ENCODE assay signal across 1 cellular context in the genomic region with DNA sequence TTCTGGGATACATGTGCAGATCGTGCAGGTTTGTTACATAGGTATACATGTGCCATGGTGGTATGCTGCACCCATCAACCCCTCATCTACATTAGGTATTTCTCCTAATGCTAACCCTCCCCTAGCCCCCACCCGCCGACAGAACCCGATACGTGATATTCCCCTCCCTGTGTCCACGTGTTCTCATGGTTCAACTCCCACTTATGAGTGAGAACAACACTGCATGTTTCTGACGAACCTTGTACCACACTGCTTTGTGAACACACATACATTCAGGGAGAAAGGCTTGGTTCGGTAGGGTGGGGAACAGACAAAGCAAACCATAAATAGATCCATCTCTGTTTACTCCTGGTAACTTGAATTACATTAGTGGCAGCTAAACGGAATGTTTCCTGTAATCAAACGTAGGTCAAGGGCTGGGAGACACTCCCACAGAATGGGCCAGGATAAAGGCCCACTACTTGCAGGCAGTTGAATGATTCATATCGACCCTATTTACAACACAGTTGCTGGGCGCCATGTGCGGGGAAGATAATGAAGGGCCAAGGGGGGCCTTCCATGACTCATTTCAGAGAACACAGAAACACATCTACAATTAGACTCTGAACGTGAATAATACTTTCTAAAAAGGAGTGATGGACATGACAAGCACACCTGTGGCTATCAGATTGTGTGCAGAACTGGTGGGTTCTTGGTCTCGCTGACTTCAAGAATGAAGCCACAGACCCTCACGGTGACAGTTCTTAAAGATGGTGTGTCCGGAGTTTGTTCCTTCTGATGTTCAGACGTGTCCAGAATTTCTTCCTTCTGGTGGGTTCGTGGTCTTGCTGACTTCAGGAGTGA.
TF ChIP-seq lines count a peak whose summit lies in the region.

No MANE protein-coding gene starts in this region.

TF ChIP-seq in K562, 482 proteins besides CTCF, POLR2A, EP300 and RAD21 (continued from another document and continues in another):
- TF ChIP-seq, protein P1, sequence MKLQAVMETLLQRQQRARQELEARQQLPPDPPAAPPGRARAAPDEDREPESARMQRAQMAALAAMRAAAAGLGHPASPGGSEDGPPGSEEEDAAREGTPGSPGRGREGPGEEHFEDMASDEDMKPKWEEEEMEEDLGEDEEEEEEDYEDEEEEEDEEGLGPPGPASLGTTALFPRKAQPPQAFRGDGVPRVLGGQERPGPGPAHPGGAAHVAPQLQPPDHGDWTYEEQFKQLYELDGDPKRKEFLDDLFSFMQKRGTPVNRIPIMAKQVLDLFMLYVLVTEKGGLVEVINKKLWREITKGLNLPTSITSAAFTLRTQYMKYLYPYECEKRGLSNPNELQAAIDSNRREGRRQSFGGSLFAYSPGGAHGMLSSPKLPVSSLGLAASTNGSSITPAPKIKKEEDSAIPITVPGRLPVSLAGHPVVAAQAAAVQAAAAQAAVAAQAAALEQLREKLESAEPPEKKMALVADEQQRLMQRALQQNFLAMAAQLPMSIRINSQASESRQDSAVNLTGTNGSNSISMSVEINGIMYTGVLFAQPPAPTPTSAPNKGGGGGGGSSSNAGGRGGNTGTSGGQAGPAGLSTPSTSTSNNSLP (IDR thresholded peaks at IDR 0.05; ENCODE audit: borderline replicate concordance, low read depth, low read length) = peak; percentile 94; the same call in 1 of the 2 replicates
- TF ChIP-seq MEF2D (tag; conservative IDR thresholded peaks at IDR 0.05; ENCODE audit: low read depth) (peak; percentile 76), CTBP1 (IDR thresholded peaks at IDR 0.05; ENCODE audit: borderline replicate concordance) (peak; percentile 74; the same call in 1 of the 2 replicates), ZNF57 (CRISPR knock-in tag; IDR thresholded peaks at IDR 0.05) (no peak), LCOR (CRISPR knock-in tag; IDR thresholded peaks at IDR 0.05) (peak; percentile 80; the same call in 1 of the 2 replicates), ZNF551 (CRISPR knock-in tag; IDR thresholded peaks at IDR 0.05) (no peak), MYNN (IDR thresholded peaks at IDR 0.05) (peak; percentile 70; the same call in 1 of the 2 replicates), MYNN (CRISPR knock-in tag; IDR thresholded peaks at IDR 0.05) (no peak), NFATC3 (IDR thresholded peaks at IDR 0.05) (0 out of 2 replicates have a peak, but pooled peaks have one; percentile 25), XRCC5 (IDR thresholded peaks at IDR 0.05; ENCODE audit: low read depth, low read length) (no peak), FOXK2 (conservative IDR thresholded peaks at IDR 0.05 in 1 of 2, IDR thresholded peaks at IDR 0.05 in 1 of 2; ENCODE audit: low read depth in 2 of 2) (peak; percentile 87 to 91), RB1 (IDR thresholded peaks at IDR 0.05; ENCODE audit: low read depth) (peak; percentile 11; the same call in 1 of the 2 replicates), THRAP3 (IDR thresholded peaks at IDR 0.05; ENCODE audit: borderline replicate concordance) (0 out of 2 replicates have a peak, but pooled peaks have one; percentile 68), ZFX (CRISPR knock-in tag; IDR thresholded peaks at IDR 0.05) (peak; percentile 82), CBFB (CRISPR knock-in tag; IDR thresholded peaks at IDR 0.05) (0 out of 2 replicates have a peak, but pooled peaks have one; percentile 54), NCOR1 (IDR thresholded peaks at IDR 0.05) (peak; percentile 92), NFIC (IDR thresholded peaks at IDR 0.05) (peak; percentile 81), CREB1 (IDR thresholded peaks at IDR 0.05) (peak; percentile 74; the same call in 1 of the 2 replicates), CREB1 (CRISPR knock-in tag; IDR thresholded peaks at IDR 0.05) (no peak), MTA2 (IDR thresholded peaks at IDR 0.05; ENCODE audit: low read depth) (peak; percentile 74), FOSL1 (tag; conservative IDR thresholded peaks at IDR 0.05) (peak; percentile 99), NCOA2 (IDR thresholded peaks at IDR 0.05; ENCODE audit: partially characterized antibody in 2 of 2) (peak; percentile 69 to 80), CEBPB (tag; IDR thresholded peaks at IDR 0.05) (peak; percentile 54), KLF16 (IDR thresholded peaks at IDR 0.05) (peak; percentile 80), EGR1 (conservative IDR thresholded peaks at IDR 0.05) (peak; percentile 79), GATAD2B (IDR thresholded peaks at IDR 0.05; ENCODE audit: borderline replicate concordance) (peak; percentile 86), STAT5B (CRISPR knock-in tag; IDR thresholded peaks at IDR 0.05) (no peak), RBBP5 (IDR thresholded peaks at IDR 0.05; ENCODE audit: borderline replicate concordance, insufficient read depth, low read length, poor library complexity, severe bottlenecking) (peak; percentile 48), POLR2G (IDR thresholded peaks at IDR 0.05; ENCODE audit: low read depth, low read length) (no peak), DPF2 (IDR thresholded peaks at IDR 0.05) (peak; percentile 98), MECOM (CRISPR knock-in tag; IDR thresholded peaks at IDR 0.05) (0 out of 2 replicates have a peak, but pooled peaks have one; percentile 37), HDAC3 (IDR thresholded peaks at IDR 0.05; ENCODE audit: borderline replicate concordance, partially characterized antibody) (peak; percentile 75), CHD2 (IDR thresholded peaks at IDR 0.05; ENCODE audit: low read depth, low read length) (no peak), ZNF175 (CRISPR knock-in tag; IDR thresholded peaks at IDR 0.05; ENCODE audit: low read depth) (no peak), NRF1 (conservative IDR thresholded peaks at IDR 0.05 in 1 of 2, IDR thresholded peaks at IDR 0.05 in 1 of 2) (0 out of 4 replicates have a peak, but pooled peaks of 1 of the 2 experiments have one; percentile 9), MYBL2 (IDR thresholded peaks at IDR 0.05; ENCODE audit: low read depth) (peak; percentile 16; the same call in 1 of the 2 replicates), MYBL2 (CRISPR knock-in tag; IDR thresholded peaks at IDR 0.05; ENCODE audit: borderline replicate concordance) (no peak), BRD9 (IDR thresholded peaks at IDR 0.05; ENCODE audit: low read depth, partially characterized antibody) (peak; percentile 59), ZSCAN29 (IDR thresholded peaks at IDR 0.05) (0 out of 2 replicates have a peak, but pooled peaks have one; percentile 14), KLF13 (tag; IDR thresholded peaks at IDR 0.05; ENCODE audit: borderline replicate concordance, low read depth) (peak; percentile 18; the same call in 1 of the 2 replicates), TRIM24 (IDR thresholded peaks at IDR 0.05) (peak; percentile 90 to 92), NEUROD1 (IDR thresholded peaks at IDR 0.05; ENCODE audit: borderline replicate concordance, low read depth, low read length, partially characterized antibody) (peak; percentile 45), POU5F1 (IDR thresholded peaks at IDR 0.05; ENCODE audit: borderline replicate concordance, low read depth, low read length, partially characterized antibody) (no peak), TAF9B (IDR thresholded peaks at IDR 0.05; ENCODE audit: partially characterized antibody) (peak; percentile 56), HDAC2 (IDR thresholded peaks at IDR 0.05) (peak; percentile 78)
- TF ChIP-seq, protein P2, sequence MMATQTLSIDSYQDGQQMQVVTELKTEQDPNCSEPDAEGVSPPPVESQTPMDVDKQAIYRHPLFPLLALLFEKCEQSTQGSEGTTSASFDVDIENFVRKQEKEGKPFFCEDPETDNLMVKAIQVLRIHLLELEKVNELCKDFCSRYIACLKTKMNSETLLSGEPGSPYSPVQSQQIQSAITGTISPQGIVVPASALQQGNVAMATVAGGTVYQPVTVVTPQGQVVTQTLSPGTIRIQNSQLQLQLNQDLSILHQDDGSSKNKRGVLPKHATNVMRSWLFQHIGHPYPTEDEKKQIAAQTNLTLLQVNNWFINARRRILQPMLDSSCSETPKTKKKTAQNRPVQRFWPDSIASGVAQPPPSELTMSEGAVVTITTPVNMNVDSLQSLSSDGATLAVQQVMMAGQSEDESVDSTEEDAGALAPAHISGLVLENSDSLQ (IDR thresholded peaks at IDR 0.05) = peak; percentile 74
- TF ChIP-seq, protein P3, sequence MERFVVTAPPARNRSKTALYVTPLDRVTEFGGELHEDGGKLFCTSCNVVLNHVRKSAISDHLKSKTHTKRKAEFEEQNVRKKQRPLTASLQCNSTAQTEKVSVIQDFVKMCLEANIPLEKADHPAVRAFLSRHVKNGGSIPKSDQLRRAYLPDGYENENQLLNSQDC (CRISPR knock-in tag; IDR thresholded peaks at IDR 0.05) = no peak
- TF ChIP-seq, protein P4, sequence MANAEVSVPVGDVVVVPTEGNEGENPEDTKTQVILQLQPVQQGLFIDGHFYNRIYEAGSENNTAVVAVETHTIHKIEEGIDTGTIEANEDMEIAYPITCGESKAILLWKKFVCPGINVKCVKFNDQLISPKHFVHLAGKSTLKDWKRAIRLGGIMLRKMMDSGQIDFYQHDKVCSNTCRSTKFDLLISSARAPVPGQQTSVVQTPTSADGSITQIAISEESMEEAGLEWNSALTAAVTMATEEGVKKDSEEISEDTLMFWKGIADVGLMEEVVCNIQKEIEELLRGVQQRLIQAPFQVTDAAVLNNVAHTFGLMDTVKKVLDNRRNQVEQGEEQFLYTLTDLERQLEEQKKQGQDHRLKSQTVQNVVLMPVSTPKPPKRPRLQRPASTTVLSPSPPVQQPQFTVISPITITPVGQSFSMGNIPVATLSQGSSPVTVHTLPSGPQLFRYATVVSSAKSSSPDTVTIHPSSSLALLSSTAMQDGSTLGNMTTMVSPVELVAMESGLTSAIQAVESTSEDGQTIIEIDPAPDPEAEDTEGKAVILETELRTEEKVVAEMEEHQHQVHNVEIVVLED (CRISPR knock-in tag; IDR thresholded peaks at IDR 0.05) = no peak
- TF ChIP-seq, protein P5, sequence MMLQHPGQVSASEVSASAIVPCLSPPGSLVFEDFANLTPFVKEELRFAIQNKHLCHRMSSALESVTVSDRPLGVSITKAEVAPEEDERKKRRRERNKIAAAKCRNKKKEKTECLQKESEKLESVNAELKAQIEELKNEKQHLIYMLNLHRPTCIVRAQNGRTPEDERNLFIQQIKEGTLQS (IDR thresholded peaks at IDR 0.05) = peak; percentile 93
- TF ChIP-seq, protein P5 (CRISPR knock-in tag; conservative IDR thresholded peaks at IDR 0.05) = peak; percentile 72; the same call in 1 of the 2 replicates
- TF ChIP-seq, protein P6, sequence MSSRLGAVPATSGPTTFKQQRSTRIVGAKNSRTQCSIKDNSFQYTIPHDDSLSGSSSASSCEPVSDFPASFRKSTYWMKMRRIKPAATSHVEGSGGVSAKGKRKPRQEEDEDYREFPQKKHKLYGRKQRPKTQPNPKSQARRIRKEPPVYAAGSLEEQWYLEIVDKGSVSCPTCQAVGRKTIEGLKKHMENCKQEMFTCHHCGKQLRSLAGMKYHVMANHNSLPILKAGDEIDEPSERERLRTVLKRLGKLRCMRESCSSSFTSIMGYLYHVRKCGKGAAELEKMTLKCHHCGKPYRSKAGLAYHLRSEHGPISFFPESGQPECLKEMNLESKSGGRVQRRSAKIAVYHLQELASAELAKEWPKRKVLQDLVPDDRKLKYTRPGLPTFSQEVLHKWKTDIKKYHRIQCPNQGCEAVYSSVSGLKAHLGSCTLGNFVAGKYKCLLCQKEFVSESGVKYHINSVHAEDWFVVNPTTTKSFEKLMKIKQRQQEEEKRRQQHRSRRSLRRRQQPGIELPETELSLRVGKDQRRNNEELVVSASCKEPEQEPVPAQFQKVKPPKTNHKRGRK (tag; IDR thresholded peaks at IDR 0.05) = no peak
- TF ChIP-seq, protein P7, sequence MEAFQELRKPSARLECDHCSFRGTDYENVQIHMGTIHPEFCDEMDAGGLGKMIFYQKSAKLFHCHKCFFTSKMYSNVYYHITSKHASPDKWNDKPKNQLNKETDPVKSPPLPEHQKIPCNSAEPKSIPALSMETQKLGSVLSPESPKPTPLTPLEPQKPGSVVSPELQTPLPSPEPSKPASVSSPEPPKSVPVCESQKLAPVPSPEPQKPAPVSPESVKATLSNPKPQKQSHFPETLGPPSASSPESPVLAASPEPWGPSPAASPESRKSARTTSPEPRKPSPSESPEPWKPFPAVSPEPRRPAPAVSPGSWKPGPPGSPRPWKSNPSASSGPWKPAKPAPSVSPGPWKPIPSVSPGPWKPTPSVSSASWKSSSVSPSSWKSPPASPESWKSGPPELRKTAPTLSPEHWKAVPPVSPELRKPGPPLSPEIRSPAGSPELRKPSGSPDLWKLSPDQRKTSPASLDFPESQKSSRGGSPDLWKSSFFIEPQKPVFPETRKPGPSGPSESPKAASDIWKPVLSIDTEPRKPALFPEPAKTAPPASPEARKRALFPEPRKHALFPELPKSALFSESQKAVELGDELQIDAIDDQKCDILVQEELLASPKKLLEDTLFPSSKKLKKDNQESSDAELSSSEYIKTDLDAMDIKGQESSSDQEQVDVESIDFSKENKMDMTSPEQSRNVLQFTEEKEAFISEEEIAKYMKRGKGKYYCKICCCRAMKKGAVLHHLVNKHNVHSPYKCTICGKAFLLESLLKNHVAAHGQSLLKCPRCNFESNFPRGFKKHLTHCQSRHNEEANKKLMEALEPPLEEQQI (IDR thresholded peaks at IDR 0.05) = peak; percentile 43; the same call in 1 of the 2 replicates
- TF ChIP-seq, protein P8, sequence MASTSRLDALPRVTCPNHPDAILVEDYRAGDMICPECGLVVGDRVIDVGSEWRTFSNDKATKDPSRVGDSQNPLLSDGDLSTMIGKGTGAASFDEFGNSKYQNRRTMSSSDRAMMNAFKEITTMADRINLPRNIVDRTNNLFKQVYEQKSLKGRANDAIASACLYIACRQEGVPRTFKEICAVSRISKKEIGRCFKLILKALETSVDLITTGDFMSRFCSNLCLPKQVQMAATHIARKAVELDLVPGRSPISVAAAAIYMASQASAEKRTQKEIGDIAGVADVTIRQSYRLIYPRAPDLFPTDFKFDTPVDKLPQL (IDR thresholded peaks at IDR 0.05; ENCODE audit: extremely low read depth, insufficient read length) = no peak
- TF ChIP-seq, protein P9, sequence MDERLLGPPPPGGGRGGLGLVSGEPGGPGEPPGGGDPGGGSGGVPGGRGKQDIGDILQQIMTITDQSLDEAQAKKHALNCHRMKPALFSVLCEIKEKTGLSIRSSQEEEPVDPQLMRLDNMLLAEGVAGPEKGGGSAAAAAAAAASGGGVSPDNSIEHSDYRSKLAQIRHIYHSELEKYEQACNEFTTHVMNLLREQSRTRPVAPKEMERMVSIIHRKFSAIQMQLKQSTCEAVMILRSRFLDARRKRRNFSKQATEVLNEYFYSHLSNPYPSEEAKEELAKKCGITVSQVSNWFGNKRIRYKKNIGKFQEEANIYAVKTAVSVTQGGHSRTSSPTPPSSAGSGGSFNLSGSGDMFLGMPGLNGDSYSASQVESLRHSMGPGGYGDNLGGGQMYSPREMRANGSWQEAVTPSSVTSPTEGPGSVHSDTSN (CRISPR knock-in tag; IDR thresholded peaks at IDR 0.05; ENCODE audit: low read depth) = no peak
- TF ChIP-seq, protein P9 (tag; conservative IDR thresholded peaks at IDR 0.05; ENCODE audit: low read depth) = peak; percentile 57
